8 cellular contexts compared by ENCODE assay signal in genomic region chr6:53437557-53438202, GRCh38.
DNase-seq lines count a peak whose midpoint lies in the region; ATAC-seq and TF ChIP-seq lines count a peak whose summit lies in the region.

No MANE protein-coding gene starts in this region.

- 51% methylated on average over 5 of the region's 5 CpGs for WGBS in hepatocyte (ENCODE audit: low lambda C conversion rate, missing lambda C conversion rate)
- WGBS in smooth muscle cell (ENCODE audit: low lambda C conversion rate): 32% methylated on average over 5 of the region's 5 CpGs

- no peaks in the 10 kb centered on the region for H3K36me3 Mint-ChIP-seq in activated naive CD8-positive, alpha-beta T cell treated with anti-CD3 and anti-CD28 coated beads, Interleukin-2, amount 10 ng/mL, durations not matched to agents 7 days and 5 days
- no peaks in the 10 kb centered on the region for H3K36me3 Mint-ChIP-seq in activated naive CD8-positive, alpha-beta T cell treated with anti-CD3 and anti-CD28 coated beads for 36 hours

- H3K27me3 ChIP-seq in hepatocyte: no peaks in the 10 kb centered on the region
- H3K27me3 ChIP-seq in smooth muscle cell (ENCODE audit: low read depth): no peaks in the 10 kb centered on the region

- H3K9ac ChIP-seq in smooth muscle cell (ENCODE audit: low read depth): peak overlapping the region; percentile 84

- H4K20me1 ChIP-seq in hepatocyte (ENCODE audit: insufficient read depth, poor library complexity, severe bottlenecking) (no peaks in the 10 kb centered on the region), smooth muscle cell (ENCODE audit: low read depth) (no peaks in the 10 kb centered on the region)

- H3K36me3 ChIP-seq in hepatocyte (replicated peaks; ENCODE audit: insufficient read depth, low read depth) (no peaks in the 10 kb centered on the region), smooth muscle cell (ENCODE audit: low read depth) (no peaks in the 10 kb centered on the region)

- H3K4me1 Mint-ChIP-seq in activated naive CD8-positive, alpha-beta T cell treated with anti-CD3 and anti-CD28 coated beads, Interleukin-2, amount 10 ng/mL, durations not matched to agents 7 days and 5 days: no peaks in the 10 kb centered on the region
- peaks cover 19% of the 10 kb centered on the region for H3K4me1 Mint-ChIP-seq in activated naive CD8-positive, alpha-beta T cell treated with anti-CD3 and anti-CD28 coated beads for 36 hours

- peak; percentile 50 for ATAC-seq in activated naive CD8-positive, alpha-beta T cell treated with anti-CD3 and anti-CD28 coated beads, Interleukin-2, amount 10 ng/mL, durations not matched to agents 7 days and 5 days (ENCODE audit: low read depth)
- ATAC-seq in HG02852 (IDR thresholded peaks at IDR 0.05; ENCODE audit: unreplicated experiment) (peak; percentile 53), GM21619 (IDR thresholded peaks at IDR 0.05; ENCODE audit: unreplicated experiment) (no peak)

- no peaks in the 10 kb centered on the region for H3K9me2 ChIP-seq in hepatocyte (replicated peaks; ENCODE audit: insufficient read depth)

- H3K9me3 Mint-ChIP-seq in activated naive CD8-positive, alpha-beta T cell treated with anti-CD3 and anti-CD28 coated beads, Interleukin-2, amount 10 ng/mL, durations not matched to agents 7 days and 5 days: no peaks in the 10 kb centered on the region
- H3K9me3 Mint-ChIP-seq in activated naive CD8-positive, alpha-beta T cell treated with anti-CD3 and anti-CD28 coated beads for 36 hours: no peaks in the 10 kb centered on the region

- H3K9me3 ChIP-seq in hepatocyte (ENCODE audit: low read depth): no peaks in the 10 kb centered on the region
- no peaks in the 10 kb centered on the region for H3K9me3 ChIP-seq in smooth muscle cell (replicated peaks; ENCODE audit: low read depth)

- H3F3A ChIP-seq in smooth muscle cell (ENCODE audit: low read depth): peaks cover 18% of the 10 kb centered on the region

- POLR2A ChIA-PET in activated naive CD8-positive, alpha-beta T cell treated with anti-CD3 and anti-CD28 coated beads, Interleukin-2, amount 10 ng/mL, durations not matched to agents 7 days and 5 days (lab: Charles Lee): no interaction called here

- peaks cover 5% of the 10 kb centered on the region for H3K27me3 Mint-ChIP-seq in activated naive CD8-positive, alpha-beta T cell treated with anti-CD3 and anti-CD28 coated beads, Interleukin-2, amount 10 ng/mL, durations not matched to agents 7 days and 5 days
- H3K27me3 Mint-ChIP-seq in activated naive CD8-positive, alpha-beta T cell treated with anti-CD3 and anti-CD28 coated beads for 36 hours: peaks cover 11% of the 10 kb centered on the region

- no peak overlapping the region for H2AFZ ChIP-seq in hepatocyte
- H2AFZ ChIP-seq in smooth muscle cell (ENCODE audit: low read depth): peak overlapping the region; percentile 10

- DNase-seq in activated naive CD8-positive, alpha-beta T cell treated with anti-CD3 and anti-CD28 coated beads, Interleukin-2, amount 10 ng/mL, durations not matched to agents 7 days and 5 days: no peak
- no peak for DNase-seq in activated naive CD8-positive, alpha-beta T cell treated with anti-CD3 and anti-CD28 coated beads for 36 hours
- DNase-seq in NCI-H748 (lab: John Stamatoyannopoulos, UW; ENCODE audit: unreplicated experiment): peak; percentile 82
- peak; percentile 94 for DNase-seq in amniotic epithelial cell (ENCODE audit: low read depth)
- peak; percentile 82 for DNase-seq in hepatocyte (ENCODE audit: low spot score)
- DNase-seq in smooth muscle cell (lab: John Stamatoyannopoulos, UW; ENCODE audit: unreplicated experiment): no peak

- H3K79me2 ChIP-seq in hepatocyte: no peaks in the 10 kb centered on the region
- no peaks in the 10 kb centered on the region for H3K79me2 ChIP-seq in smooth muscle cell (ENCODE audit: low read depth)

- H3K27ac ChIP-seq in hepatocyte (peak overlapping the region; percentile 68), smooth muscle cell (ENCODE audit: low read depth) (peak overlapping the region; percentile 98)

- H3K4me3 ChIP-seq in hepatocyte (no peak overlapping the region), smooth muscle cell (no peak overlapping the region)

- H3K27ac Mint-ChIP-seq in activated naive CD8-positive, alpha-beta T cell treated with anti-CD3 and anti-CD28 coated beads, Interleukin-2, amount 10 ng/mL, durations not matched to agents 7 days and 5 days: no peak overlapping the region
- H3K27ac Mint-ChIP-seq in activated naive CD8-positive, alpha-beta T cell treated with anti-CD3 and anti-CD28 coated beads for 36 hours: no peak overlapping the region

- no peak overlapping the region for H3K4me3 Mint-ChIP-seq in activated naive CD8-positive, alpha-beta T cell treated with anti-CD3 and anti-CD28 coated beads, Interleukin-2, amount 10 ng/mL, durations not matched to agents 7 days and 5 days
- H3K4me3 Mint-ChIP-seq in activated naive CD8-positive, alpha-beta T cell treated with anti-CD3 and anti-CD28 coated beads for 36 hours: no peak overlapping the region

- TF ChIP-seq CTCF in hepatocyte (IDR thresholded peaks at IDR 0.05; ENCODE audit: poor library complexity): peak; percentile 73
- peak; percentile 65 for TF ChIP-seq CTCF in smooth muscle cell (IDR thresholded peaks at IDR 0.05; ENCODE audit: borderline replicate concordance, insufficient read depth, poor library complexity, severe bottlenecking)

- H3K4me1 ChIP-seq in hepatocyte (ENCODE audit: insufficient read depth): peaks cover 13% of the 10 kb centered on the region
- H3K4me1 ChIP-seq in smooth muscle cell (ENCODE audit: low read depth): peaks cover 20% of the 10 kb centered on the region

- H3K4me2 ChIP-seq in hepatocyte (peak overlapping the region; percentile 5), smooth muscle cell (peak overlapping the region; percentile 78)

Comparison
In these comparisons a context has a peak if more than half of its experiments do, and no peak if none do; other contexts are left out.
1. DNase-seq: peak in NCI-H748 (single experiment), amniotic epithelial cell (single experiment) and hepatocyte (single experiment); none in activated naive CD8-positive, alpha-beta T cell treated with anti-CD3 and anti-CD28 coated beads, Interleukin-2, amount 10 ng/mL, durations not matched to agents 7 days and 5 days (single experiment), activated naive CD8-positive, alpha-beta T cell treated with anti-CD3 and anti-CD28 coated beads for 36 hours (single experiment) and smooth muscle cell (single experiment).